ENCODE assay signal across 8 cellular contexts in the genomic region with DNA sequence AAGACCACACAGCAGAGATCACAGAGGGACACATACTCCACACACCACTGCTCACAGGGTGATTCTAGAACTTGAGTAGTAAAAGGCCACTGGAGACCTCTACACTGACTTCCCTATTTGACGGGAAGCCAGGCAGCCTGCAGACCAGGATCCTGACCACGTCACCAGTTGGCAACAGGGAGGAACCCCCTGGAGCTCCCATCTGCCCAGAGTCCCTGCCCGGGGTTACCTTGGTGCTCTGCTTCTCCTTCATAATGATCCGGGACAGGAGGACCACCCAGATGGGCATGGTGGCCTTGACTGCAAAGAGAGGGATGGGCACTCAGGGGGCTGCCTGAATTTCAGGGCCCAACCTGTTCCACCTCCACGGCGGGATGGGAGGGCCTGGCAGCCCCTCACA. TPM values are rescaled to one million over a fixed set of nuclear protein-coding genes. Genes with fewer than 3 reads are reported as not detected.
DNase-seq lines count a peak whose midpoint lies in the region; ATAC-seq and TF ChIP-seq lines count a peak whose summit lies in the region.

No MANE protein-coding gene starts in this region.

- H3K4me1 ChIP-seq in BLaER1 (peaks cover 46% of the 10 kb centered on the region), hepatocyte (ENCODE audit: insufficient read depth) (peaks cover 22% of the 10 kb centered on the region), mucosa of descending colon (ENCODE audit: low read depth) (peaks cover 33% of the 10 kb centered on the region)

- H3K27me3 ChIP-seq in BLaER1 (no peaks in the 10 kb centered on the region), hepatocyte (no peaks in the 10 kb centered on the region)

- no peaks in the 10 kb centered on the region for H3K27me3 Mint-ChIP-seq in stimulated activated naive B cell treated with anti-CD40 and anti-IgM and Interleukin-4, amounts not matched to agents 10 μg/mL and 1 μg/mL and 100 μg/mL, for 72 hours

- peaks cover 78% of the 10 kb centered on the region for H3K79me2 ChIP-seq in hepatocyte

- peak overlapping the region; percentile 99 for H3K4me2 ChIP-seq in BLaER1
- peak overlapping the region; percentile 97 for H3K4me2 ChIP-seq in hepatocyte

- peaks cover 33 to 66% of the 10 kb centered on the region in 2 donors for H3K4me1 Mint-ChIP-seq in stimulated activated naive B cell treated with anti-CD40 and anti-IgM and Interleukin-4, amounts not matched to agents 10 μg/mL and 1 μg/mL and 100 μg/mL, for 72 hours

- TF ChIP-seq CTCF in HFF-Myc (IDR thresholded peaks at IDR 0.05; ENCODE audit: low read depth, low read length, missing control alignments) = no peak
- no peak for TF ChIP-seq CTCF in WI38 (IDR thresholded peaks at IDR 0.05; ENCODE audit: low read depth, low read length)
- no peak for TF ChIP-seq CTCF in hepatocyte (IDR thresholded peaks at IDR 0.05; ENCODE audit: poor library complexity)
- no peak for TF ChIP-seq CTCF in mucosa of descending colon (IDR thresholded peaks at IDR 0.05)

- H3K4me3 Mint-ChIP-seq in stimulated activated naive B cell treated with anti-CD40 and anti-IgM and Interleukin-4, amounts not matched to agents 10 μg/mL and 1 μg/mL and 100 μg/mL, for 72 hours = peak overlapping the region; percentile 91 to 96

- H2AFZ ChIP-seq in hepatocyte = no peak overlapping the region

- peaks cover 45% of the 10 kb centered on the region for H4K20me1 ChIP-seq in BLaER1
- peaks cover 27% of the 10 kb centered on the region for H4K20me1 ChIP-seq in hepatocyte (ENCODE audit: insufficient read depth, poor library complexity, severe bottlenecking)

- H3K9ac ChIP-seq in BLaER1 = peak overlapping the region; percentile 81

- no peak for ATAC-seq in stimulated activated naive B cell treated with anti-CD40 and anti-IgM and Interleukin-4, amounts not matched to agents 10 μg/mL and 1 μg/mL and 100 μg/mL, for 72 hours (replicated peaks)
- ATAC-seq in mucosa of descending colon (no peak), HG02870 (IDR thresholded peaks at IDR 0.05; ENCODE audit: unreplicated experiment) (no peak), GM19397 (IDR thresholded peaks at IDR 0.05; ENCODE audit: unreplicated experiment) (no peak)

- H3K27ac ChIP-seq in BLaER1 (peak overlapping the region; percentile 85), hepatocyte (peak overlapping the region; percentile 91)

- no peak for DNase-seq in HFF-Myc (ENCODE audit: extremely low read depth, low read depth)
- no peak for DNase-seq in hepatocyte (ENCODE audit: low spot score)
- no peak for DNase-seq in stimulated activated naive B cell treated with anti-CD40 and anti-IgM and Interleukin-4, amounts not matched to agents 10 μg/mL and 1 μg/mL and 100 μg/mL, for 72 hours
- DNase-seq in mucosa of descending colon = no peak

- intact Hi-C loops in mucosa of descending colon (cut with DNase I, micrococcal nuclease) = no loop called here

- peaks cover 3% of the 10 kb centered on the region; the same call in 1 of the 2 replicates for H3K9me3 ChIP-seq in BLaER1
- no peaks in the 10 kb centered on the region for H3K9me3 ChIP-seq in hepatocyte (ENCODE audit: low read depth)
- H3K9me3 ChIP-seq in mucosa of descending colon = no peaks in the 10 kb centered on the region

- H3K9me2 ChIP-seq in hepatocyte (replicated peaks; ENCODE audit: insufficient read depth) = no peaks in the 10 kb centered on the region

- no peaks in the 10 kb centered on the region for H3K9me3 Mint-ChIP-seq in stimulated activated naive B cell treated with anti-CD40 and anti-IgM and Interleukin-4, amounts not matched to agents 10 μg/mL and 1 μg/mL and 100 μg/mL, for 72 hours

- H3K4me3 ChIP-seq in BLaER1 = peak overlapping the region; percentile 98
- H3K4me3 ChIP-seq in HFF-Myc (replicated peaks; ENCODE audit: low read depth, low read length) = peak overlapping the region; percentile 92
- peak overlapping the region; percentile 86 for H3K4me3 ChIP-seq in WI38 (ENCODE audit: low read depth, low read length)
- peak overlapping the region; percentile 93 for H3K4me3 ChIP-seq in hepatocyte
- H3K4me3 ChIP-seq in mucosa of descending colon = no peak overlapping the region

- H3K27ac Mint-ChIP-seq in stimulated activated naive B cell treated with anti-CD40 and anti-IgM and Interleukin-4, amounts not matched to agents 10 μg/mL and 1 μg/mL and 100 μg/mL, for 72 hours = peak overlapping the region; percentile 86

- H3K36me3 Mint-ChIP-seq in stimulated activated naive B cell treated with anti-CD40 and anti-IgM and Interleukin-4, amounts not matched to agents 10 μg/mL and 1 μg/mL and 100 μg/mL, for 72 hours = peaks cover 35 to 59% of the 10 kb centered on the region in 2 donors

- H3K36me3 ChIP-seq in BLaER1 (peaks cover 72% of the 10 kb centered on the region), hepatocyte (replicated peaks; ENCODE audit: insufficient read depth, low read depth) (no peaks in the 10 kb centered on the region), mucosa of descending colon (ENCODE audit: low read depth) (peaks cover 4% of the 10 kb centered on the region)

- WGBS in hepatocyte (ENCODE audit: low lambda C conversion rate, missing lambda C conversion rate) = 43% methylated on average over 6 of the region's 6 CpGs

RNA-seq across cellular contexts. Expression of a gene that starts 0.9 kb away (rescaled TPM):
- total RNA-seq in hepatocyte = 32.0 and 38.3 TPM in 2 replicates
- polyA plus RNA-seq in hepatocyte = 33.0 and 33.3 TPM in 2 replicates
- 10 to 100 TPM; 34.6 to 45.8 (median 44.0) TPM for total RNA-seq in mucosa of descending colon

RNA-seq across cellular contexts. Expression of a gene that starts 29.0 kb away (rescaled TPM):
- total RNA-seq in hepatocyte (6.1 and 7.8 TPM in 2 replicates), mucosa of descending colon (10 to 100 TPM; 36.3 to 43.0 (median 38.8) TPM)
- polyA plus RNA-seq in hepatocyte = 38.7 and 40.2 TPM in 2 replicates

RNA-seq across cellular contexts. Expression of a gene that starts 56.7 kb away (rescaled TPM):
- total RNA-seq in hepatocyte (4.9 and 6.6 TPM in 2 replicates), mucosa of descending colon (10 to 100 TPM; 10.8 to 12.0 (median 11.2) TPM)
- 7.8 and 8.0 TPM in 2 replicates for polyA plus RNA-seq in hepatocyte
